ENCODE assay signal across 19 cellular contexts in the genomic region with DNA sequence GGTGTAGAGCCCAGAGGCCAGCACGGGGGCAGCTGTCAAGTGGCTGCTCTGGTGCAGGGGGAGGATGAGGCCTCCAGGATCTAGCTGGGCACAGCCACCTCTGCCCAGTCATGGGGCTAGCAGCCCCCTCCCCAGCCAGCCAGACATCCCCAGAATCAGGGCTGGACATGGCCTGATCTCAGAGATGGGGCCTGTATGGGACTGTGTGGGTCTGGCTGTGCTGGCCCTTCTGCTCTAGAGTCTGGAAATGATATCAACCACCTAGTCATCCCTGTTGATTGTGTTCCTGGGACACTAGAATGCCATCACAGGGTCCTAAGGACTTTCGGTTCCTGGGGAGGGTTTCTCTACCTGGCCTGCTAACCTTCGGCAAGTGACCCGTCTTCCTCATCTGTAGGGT. TPM values are rescaled to one million over a fixed set of nuclear protein-coding genes. Genes with fewer than 3 reads are reported as not detected.
DNase-seq lines count a peak whose midpoint lies in the region; ATAC-seq, FAIRE-seq and TF ChIP-seq lines count a peak whose summit lies in the region.
"Had no signal": no experiment of that assay in that cellular context is flagged by ENCODE, and none has a peak within 500 bp of the region (broad histone marks: within the 10 kb centered on the region; RNA-seq: fewer than 3 reads in every experiment).

No MANE protein-coding gene starts in this region.

- H4K20me1 ChIP-seq in BLaER1 treated with 17β-estradiol and CSF1 and Interleukin-3, amounts not matched to agents 10 nM and 100 nM: peaks cover 27 to 93% (median 60%) of the 10 kb centered on the region in 11 experiments; a peak in 20 of 22 replicates
- peaks cover 56% of the 10 kb centered on the region for H4K20me1 ChIP-seq in K562 (replicated peaks; ENCODE audit: control insufficient read depth, insufficient read depth, low read length)
- peaks cover 11 to 31% of the 10 kb centered on the region in 2 experiments for H4K20me1 ChIP-seq in H1 (replicated peaks in 1 of 2; ENCODE audit: control insufficient read depth in 1 of 2, insufficient read depth in 2 of 2, low read length in 2 of 2)

- no peak overlapping the region for H4K91ac ChIP-seq in H1 (replicated peaks; ENCODE audit: insufficient read length, low read length)

- H3K18ac ChIP-seq in H1 (ENCODE audit: extremely low read depth, low read length): no peak overlapping the region

- in situ Hi-C loops in K562 (cut with MboI): no loop called here

- no peaks in the 10 kb centered on the region for H3K79me1 ChIP-seq in H1 (ENCODE audit: low read depth, low read length)

- H2BK20ac ChIP-seq in H1 (ENCODE audit: low read length): no peak overlapping the region

- H2AFZ ChIP-seq in K562 (ENCODE audit: low read depth, low read length) (no peak overlapping the region), H1 (ENCODE audit: low read length) (no peak overlapping the region)

- peaks cover 9 to 80% (median 58%) of the 10 kb centered on the region in 10 experiments for H3K4me1 ChIP-seq in BLaER1 treated with 17β-estradiol and CSF1 and Interleukin-3, amounts not matched to agents 10 nM and 100 nM
- peaks cover 0 to 49% of the 10 kb centered on the region in 2 experiments; a peak in 2 of 5 replicates for H3K4me1 ChIP-seq in K562 (replicated peaks in 1 of 2; ENCODE audit: control insufficient read depth in 2 of 2, insufficient read depth in 2 of 2, low read length in 2 of 2)
- peaks cover 5 to 17% (median 10%) of the 10 kb centered on the region in 4 experiments; a peak in 6 of 7 replicates for H3K4me1 ChIP-seq in H1 (replicated peaks in 1 of 4; ENCODE audit: control insufficient read depth in 3 of 4, insufficient read depth in 4 of 4, low read length in 3 of 4)
- H3K4me1 ChIP-seq in heart right ventricle: peaks cover 6 to 23% (median 19%) of the 10 kb centered on the region in 9 donors
- H3K4me1 ChIP-seq: BE2C had no signal

- H2BK12ac ChIP-seq in H1 (ENCODE audit: low read depth, low read length): peak overlapping the region; percentile 80; the same call in 1 of the 2 replicates

- H3K23ac ChIP-seq in H1 (ENCODE audit: insufficient read length): no peak overlapping the region

- H3K27me3 ChIP-seq in BLaER1 treated with 17β-estradiol and CSF1 and Interleukin-3, amounts not matched to agents 10 nM and 100 nM: peaks cover 11 to 47% (median 16%) of the 10 kb centered on the region in 11 experiments; a peak in 20 of 22 replicates
- H3K27me3 ChIP-seq in K562 (ENCODE audit: control insufficient read depth in 2 of 2, insufficient read depth in 2 of 2, low read length in 2 of 2) (peaks cover 5 to 12% of the 10 kb centered on the region in 2 experiments; a peak in 2 of 5 replicates), H1 (replicated peaks in 1 of 4; ENCODE audit: control insufficient read depth in 3 of 4, extremely low read depth in 1 of 4, insufficient read depth in 3 of 4, low read length in 3 of 4) (peaks cover 56 to 92% (median 86%) of the 10 kb centered on the region in 4 experiments), heart right ventricle (peaks cover 0 to 46% (median 25%) of the 10 kb centered on the region in 7 donors)

- H3K14ac ChIP-seq in H1 (ENCODE audit: insufficient read length): no peak overlapping the region

- FAIRE-seq in K562 (lab: Jason Lieb, UNC) (no peak), H1 (lab: Jason Lieb, UNC) (no peak)
- FAIRE-seq: GM12892, GM18507 had no signal

- DNase-seq in K562 (ENCODE audit: extremely low read depth in 1 of 4, low spot score in 3 of 4) (no peak), H1 (ENCODE audit: low read depth in 1 of 2, low spot score in 2 of 2) (no peak), heart right ventricle (no peak), HEK293T (ENCODE audit: extremely low spot score) (no peak), AG20443 (ENCODE audit: low spot score) (no peak)
- DNase-seq: BE2C; CD4-positive, alpha-beta memory T cell; DMS153; DMS79; GDM1; GOT3; H9 had no signal

- intact Hi-C loops in K562 (cut with micrococcal nuclease): no loop called here
- intact Hi-C loops in heart right ventricle (cut with DNase I): no loop called here

- no peaks in the 10 kb centered on the region for H3K79me2 ChIP-seq in K562 (ENCODE audit: control insufficient read depth, insufficient read depth, low read length)
- H3K79me2 ChIP-seq in H1 (ENCODE audit: control insufficient read depth in 1 of 2, insufficient read depth in 2 of 2, low read length in 2 of 2): no peaks in the 10 kb centered on the region

- no peaks in the 10 kb centered on the region for H3K9me1 ChIP-seq in K562 (ENCODE audit: control insufficient read depth, insufficient read depth, low read length)

- H2BK5ac ChIP-seq in H1 (ENCODE audit: low read depth, low read length): no peak overlapping the region

- no peak overlapping the region for H3K4ac ChIP-seq in H1 (replicated peaks; ENCODE audit: insufficient read length, low read depth, low read length)

- no peak overlapping the region for H4K8ac ChIP-seq in H1 (ENCODE audit: extremely low read depth, insufficient read depth, low read length)

- no peak overlapping the region for H2BK120ac ChIP-seq in H1 (replicated peaks; ENCODE audit: low read depth, low read length)

- no peak overlapping the region for H3K4me3 ChIP-seq in BLaER1 treated with 17β-estradiol and CSF1 and Interleukin-3, amounts not matched to agents 10 nM and 100 nM
- H3K4me3 ChIP-seq in K562 (no peak overlapping the region), H1 (ENCODE audit: extremely low read depth in 1 of 4, insufficient read depth in 2 of 4, low read depth in 3 of 4, low read length in 4 of 4) (no peak overlapping the region), heart right ventricle (no peak overlapping the region)

- H4K5ac ChIP-seq in H1 (ENCODE audit: insufficient read length, low read depth, low read length): no peak overlapping the region

- no peak for ATAC-seq in K562
- no peak for ATAC-seq in heart right ventricle

- no peak for TF ChIP-seq RAD21 in K562 (CRISPR knock-in tag; conservative IDR thresholded peaks at IDR 0.05 in 1 of 2, IDR thresholded peaks at IDR 0.05 in 1 of 2)
- TF ChIP-seq RAD21 in H1 (IDR thresholded peaks at IDR 0.05 in 1 of 2, conservative IDR thresholded peaks at IDR 0.05 in 1 of 2; ENCODE audit: low read depth in 2 of 2, low read length in 2 of 2): no peak

- peaks cover 7% of the 10 kb centered on the region; the same call in 1 of the 2 replicates for H3K23me2 ChIP-seq in H1 (ENCODE audit: low read depth, low read length)

- TF ChIP-seq EP300 in K562 (IDR thresholded peaks at IDR 0.05; ENCODE audit: low read length) (no peak), H1 (IDR thresholded peaks at IDR 0.05; ENCODE audit: borderline replicate concordance in 1 of 2, low read depth in 2 of 2, low read length in 2 of 2) (no peak)

- H3K27ac ChIP-seq in BLaER1 treated with 17β-estradiol and CSF1 and Interleukin-3, amounts not matched to agents 10 nM and 100 nM: no peak overlapping the region
- H3K27ac ChIP-seq in K562 (ENCODE audit: extremely low read depth, low read depth, low read length): no peak overlapping the region
- H3K27ac ChIP-seq in H1 (ENCODE audit: low read depth, low read length): no peak overlapping the region
- peak overlapping the region; percentile 56 for H3K27ac ChIP-seq in temporal lobe (ENCODE audit: low read depth, low read length)
- H3K27ac ChIP-seq in heart right ventricle: no peak overlapping the region

- no peak for TF ChIP-seq POLR2A in K562 (conservative IDR thresholded peaks at IDR 0.05)
- no peak for TF ChIP-seq POLR2A in H1 (IDR thresholded peaks at IDR 0.05; ENCODE audit: control extremely low read depth in 1 of 2, low read depth in 2 of 2, low read length in 2 of 2)

- TF ChIP-seq CTCF in K562 (IDR thresholded peaks at IDR 0.05 in 2 of 3, conservative IDR thresholded peaks at IDR 0.05 in 1 of 3; ENCODE audit: insufficient read depth in 2 of 3, low read depth in 1 of 3, low read length in 3 of 3) (no peak), H1 (IDR thresholded peaks at IDR 0.05; ENCODE audit: control extremely low read depth in 1 of 3, insufficient read depth in 1 of 3, low read depth in 1 of 3, low read length in 3 of 3) (no peak), heart right ventricle (IDR thresholded peaks at IDR 0.05) (no peak)

- 62% methylated on average over 4 of the region's 4 CpGs for WGBS in K562 (ENCODE audit: insufficient coverage, low coverage, missing lambda C conversion rate)
- WGBS in H1 (ENCODE audit: extremely low coverage in 1 of 2, insufficient coverage in 1 of 2, insufficient read length in 1 of 2, insufficient replicate concordance in 2 of 2, low coverage in 1 of 2, low lambda C conversion rate in 2 of 2, missing lambda C conversion rate in 1 of 2), 2 experiments: 93% methylated on average over 4 of the region's 4 CpGs; no CpG with 5 or more reads in 1 of the 2 experiments
- 97 to 98% methylated on average over 4 of the region's 4 CpGs for WGBS in heart right ventricle, 2 donors

- H3K4me2 ChIP-seq in BLaER1 treated with 17β-estradiol and CSF1 and Interleukin-3, amounts not matched to agents 10 nM and 100 nM: peak overlapping the region in 7 of 11 experiments; percentile 82 to 100 (median 99); a peak in 11 of 22 replicates
- H3K4me2 ChIP-seq in K562 (ENCODE audit: insufficient read depth, low read length): no peak overlapping the region
- H3K4me2 ChIP-seq in H1 (ENCODE audit: insufficient read depth in 1 of 2, low read depth in 2 of 2, low read length in 2 of 2): no peak overlapping the region

- H3K56ac ChIP-seq in H1 (replicated peaks; ENCODE audit: insufficient read length, low read depth, low read length): no peak overlapping the region

- BruUV-seq in K562 (replicated peaks; lab: Mats Ljungman, UMichigan): no TSS peak

- no peak overlapping the region for H2AK5ac ChIP-seq in H1 (ENCODE audit: low read depth, low read length)

- CTCF ChIA-PET in K562 (lab: Yijun Ruan, JAX; ENCODE audit: low intra/inter-chr PET ratio) (no interaction called here), H1 (lab: Charles Lee; ENCODE audit: partially characterized antibody) (interaction anchor here (1.0 to 21.2 kb wide), 7 partner anchors 14 to 108 kb away, joined by 3 to 291 read pairs (median 25); no protein-coding TSS in a partner anchor), HEK293T (lab: Yijun Ruan, JAX) (no interaction called here)

- H3K36me3 ChIP-seq in BLaER1 treated with 17β-estradiol and CSF1 and Interleukin-3, amounts not matched to agents 10 nM and 100 nM: no peaks in the 10 kb centered on the region
- no peaks in the 10 kb centered on the region for H3K36me3 ChIP-seq in K562 (ENCODE audit: control insufficient read depth, insufficient read depth, low read length)
- H3K36me3 ChIP-seq in H1 (ENCODE audit: control insufficient read depth in 2 of 4, insufficient read depth in 4 of 4, low read length in 3 of 4): no peaks in the 10 kb centered on the region
- H3K36me3 ChIP-seq in heart right ventricle: no peaks in the 10 kb centered on the region
- H3K36me3 ChIP-seq: BE2C had no signal

- H2BK15ac ChIP-seq in H1 (ENCODE audit: low read length): no peak overlapping the region; the same call in 1 of the 2 replicates

- POLR2A ChIA-PET in K562 (lab: Yijun Ruan, JAX): no interaction called here
- POLR2A ChIA-PET in H1 (lab: Charles Lee; ENCODE audit: partially characterized antibody): interaction anchor here (0.9 to 1.4 kb wide), 4 partner anchors 14 to 22 kb away, joined by 3 read pairs; no protein-coding TSS in a partner anchor
- POLR2A ChIA-PET in HEK293T (lab: Yijun Ruan, JAX): no interaction called here

- peak overlapping the region in 2 of 11 experiments; percentile 0 to 84; a peak in 2 of 22 replicates for H3K9ac ChIP-seq in BLaER1 treated with 17β-estradiol and CSF1 and Interleukin-3, amounts not matched to agents 10 nM and 100 nM
- H3K9ac ChIP-seq in K562 (ENCODE audit: insufficient read depth in 1 of 2, low read depth in 2 of 2, low read length in 2 of 2) (no peak overlapping the region), H1 (replicated peaks in 1 of 4; ENCODE audit: extremely low read depth in 1 of 4, low read depth in 3 of 4, low read length in 3 of 4) (no peak overlapping the region)

- no peaks in the 10 kb centered on the region for H3K9me3 ChIP-seq in BLaER1 treated with 17β-estradiol and CSF1 and Interleukin-3, amounts not matched to agents 10 nM and 100 nM (replicated peaks in 1 of 11)
- H3K9me3 ChIP-seq in K562 (replicated peaks; ENCODE audit: control insufficient read depth, insufficient read depth, low read depth, low read length) (no peaks in the 10 kb centered on the region), H1 (ENCODE audit: insufficient read depth in 2 of 2, low read depth in 1 of 2, low read length in 1 of 2) (no peaks in the 10 kb centered on the region), heart right ventricle (no peaks in the 10 kb centered on the region)
- H3K9me3 ChIP-seq: BE2C had no signal

RNA-seq across cellular contexts. Expression of gene FLRT1, which starts 2.8 kb away (rescaled TPM):
- total RNA-seq in K562 (2011; cell fraction: chromatin; rRNA removed; ENCODE audit: low replicate concordance): not detected in 2 replicates
- not detected in 2 replicates for total RNA-seq in K562 (2011; cell fraction: nucleolus; rRNA removed)
- not detected in 2 replicates for total RNA-seq in K562 (2011; cell fraction: nucleoplasm; rRNA removed)
- not detected in 2 replicates for total RNA-seq in K562 (2014; rRNA removed)
- not detected in 2 replicates for total RNA-seq in K562 (2014; rRNA removed; fragmentation: Illumina TruSeq; extraction: Trizol)
- total RNA-seq in K562 (2015; rRNA removed; fragmentation: Illumina TruSeq; extraction: Trizol): not detected in 2 replicates
- total RNA-seq in K562 (2021): not detected in 2 replicates
- not detected in 2 replicates for polyA plus RNA-seq in K562 (2011; rRNA removed)
- not detected in 2 replicates for polyA plus RNA-seq in K562 (2011; cell fraction: cytosol; rRNA removed)
- polyA plus RNA-seq in K562 (2011; cell fraction: nucleus; rRNA removed): not detected in 2 replicates
- polyA plus RNA-seq in K562 (2012): 0.14 and 0.75 TPM in 2 replicates
- not detected in 2 replicates for polyA plus RNA-seq in K562 (2014; fragmentation: Illumina TruSeq; extraction: Trizol)
- not detected for polyA plus RNA-seq in K562 (2014; fragmentation: Nextera tagmentation; extraction: Ambion mirVana)
- polyA plus RNA-seq in K562 (2014; rRNA removed): not detected in 2 replicates
- polyA minus RNA-seq in K562 (2011; rRNA and poly(A)+ RNA removed): not detected in 2 replicates
- polyA minus RNA-seq in K562 (2011; cell fraction: cytosol; rRNA and poly(A)+ RNA removed): not detected in 2 replicates
- polyA minus RNA-seq in K562 (2011; cell fraction: nucleus; rRNA and poly(A)+ RNA removed): not detected in 2 replicates
- total RNA-seq in H1 (2021; fragmentation: NEBNext Ultra II Directional; extraction: Animal tissue kit (Norgen Biotek cat#: 25700)): 0.28 and 0.42 TPM in 2 replicates
- polyA plus RNA-seq in H1 (2011; rRNA removed): 0.14 and 0.20 TPM in 2 replicates
- polyA plus RNA-seq in H1 (2011; cell fraction: cytosol; rRNA removed): 0.10 TPM
- 0.19 TPM for polyA plus RNA-seq in H1 (2011; cell fraction: nucleus; rRNA removed)
- 0.30 to 0.89 TPM (median 0.74 TPM) in 4 replicates for polyA plus RNA-seq in H1 (2012, experiment 1 of 2)
- polyA plus RNA-seq in H1 (2012, experiment 2 of 2): 0.17 TPM
- polyA plus RNA-seq in H1 (2013, experiment 1 of 2): 0.61 TPM
- 0.59 TPM for polyA plus RNA-seq in H1 (2013, experiment 2 of 2)
- polyA minus RNA-seq in H1 (2011; rRNA and poly(A)+ RNA removed): 0.16 and 0.20 TPM in 2 replicates
- polyA minus RNA-seq in H1 (2011; cell fraction: cytosol; rRNA and poly(A)+ RNA removed): 0.29 TPM
- polyA minus RNA-seq in H1 (2011; cell fraction: nucleus; rRNA and poly(A)+ RNA removed): not detected
- 7.6 TPM for total RNA-seq in temporal lobe
- under 1 TPM; 0.17 to 0.83 (median 0.39) TPM for total RNA-seq in heart right ventricle
- polyA plus RNA-seq in heart right ventricle: under 1 TPM; 0.22 to 0.44 TPM
- total RNA-seq: A172; CD4-positive, alpha-beta memory T cell; Daoy had no signal
- polyA plus RNA-seq: CD14-positive monocyte; CD4-positive, alpha-beta memory T cell had no signal

RNA-seq across cellular contexts. Expression of gene OTUB1, which starts 52.3 kb away (rescaled TPM):
- total RNA-seq in K562 (2011; cell fraction: chromatin; rRNA removed; ENCODE audit: low replicate concordance): 66.0 and 203 TPM in 2 replicates
- total RNA-seq in K562 (2011; cell fraction: nucleolus; rRNA removed): 146 and 161 TPM in 2 replicates
- 81.9 and 97.9 TPM in 2 replicates for total RNA-seq in K562 (2011; cell fraction: nucleoplasm; rRNA removed)
- total RNA-seq in K562 (2014; rRNA removed) (63.7 and 73.3 TPM in 2 replicates), K562 (2014; rRNA removed; fragmentation: Illumina TruSeq; extraction: Trizol) (24.4 and 29.5 TPM in 2 replicates), K562 (2015; rRNA removed; fragmentation: Illumina TruSeq; extraction: Trizol) (37.6 and 39.9 TPM in 2 replicates), K562 (2021) (66.5 and 71.0 TPM in 2 replicates), temporal lobe (34.9 TPM), heart right ventricle (10 to 100 TPM; 47.0 to 58.2 (median 49.8) TPM)
- polyA plus RNA-seq in K562 (2011; rRNA removed) (66.1 and 90.0 TPM in 2 replicates), K562 (2014; fragmentation: Illumina TruSeq; extraction: Trizol) (58.4 and 76.3 TPM in 2 replicates), K562 (2014; fragmentation: Nextera tagmentation; extraction: Ambion mirVana) (100 to 1,000 TPM; 109 to 134 TPM), K562 (2014; rRNA removed) (95.3 and 104 TPM in 2 replicates), H1 (2011; rRNA removed) (274 and 348 TPM in 2 replicates), heart right ventricle (10 to 100 TPM; 34.9 to 87.0 TPM)
- 102 and 160 TPM in 2 replicates for polyA plus RNA-seq in K562 (2011; cell fraction: cytosol; rRNA removed)
- 237 and 319 TPM in 2 replicates for polyA plus RNA-seq in K562 (2011; cell fraction: nucleus; rRNA removed)
- polyA plus RNA-seq in K562 (2012): 89.4 and 91.7 TPM in 2 replicates
- polyA minus RNA-seq in K562 (2011; rRNA and poly(A)+ RNA removed): 27.2 and 36.0 TPM in 2 replicates
- polyA minus RNA-seq in K562 (2011; cell fraction: cytosol; rRNA and poly(A)+ RNA removed): 36.5 and 47.6 TPM in 2 replicates
- 30.8 and 38.3 TPM in 2 replicates for polyA minus RNA-seq in K562 (2011; cell fraction: nucleus; rRNA and poly(A)+ RNA removed)
- total RNA-seq in H1 (2021; fragmentation: NEBNext Ultra II Directional; extraction: Animal tissue kit (Norgen Biotek cat#: 25700)): 110 and 112 TPM in 2 replicates
- polyA plus RNA-seq in H1 (2011; cell fraction: cytosol; rRNA removed): 214 TPM
- 408 TPM for polyA plus RNA-seq in H1 (2011; cell fraction: nucleus; rRNA removed)
- polyA plus RNA-seq in H1 (2012, experiment 1 of 2): 116 to 162 TPM (median 150 TPM) in 4 replicates
- 177 TPM for polyA plus RNA-seq in H1 (2012, experiment 2 of 2)
- polyA plus RNA-seq in H1 (2013, experiment 1 of 2): 88.3 TPM
- 81.7 TPM for polyA plus RNA-seq in H1 (2013, experiment 2 of 2)
- 105 and 113 TPM in 2 replicates for polyA minus RNA-seq in H1 (2011; rRNA and poly(A)+ RNA removed)
- 71.3 TPM for polyA minus RNA-seq in H1 (2011; cell fraction: cytosol; rRNA and poly(A)+ RNA removed)
- polyA minus RNA-seq in H1 (2011; cell fraction: nucleus; rRNA and poly(A)+ RNA removed): 57.0 TPM

Comparison
In these comparisons a context has a peak if more than half of its experiments do, and no peak if none do; other contexts are left out.
1. H3K4me2 ChIP-seq: peak in BLaER1 treated with 17β-estradiol and CSF1 and Interleukin-3, amounts not matched to agents 10 nM and 100 nM (7 of 11); none in K562 (single experiment) and H1 (0 of 2).